3 cellular contexts compared by ENCODE assay signal in genomic region chr6:25670793-25671513, GRCh38.
TF ChIP-seq lines count a peak whose summit lies in the region.

No MANE protein-coding gene starts in this region.

TF ChIP-seq in IMR-90, 13 proteins besides CTCF, POLR2A, EP300 and RAD21:
- TF ChIP-seq MAFK (IDR thresholded peaks at IDR 0.05; ENCODE audit: low read depth, low read length) (peak; percentile 74), NFE2L2 (IDR thresholded peaks at IDR 0.05; ENCODE audit: low read depth, low read length) (no peak)

TF ChIP-seq in HepG2, 621 proteins besides CTCF, POLR2A, EP300 and RAD21:
- TF ChIP-seq ZHX2 (IDR thresholded peaks at IDR 0.05; ENCODE audit: low read depth) = no peak
- no peak for TF ChIP-seq ZHX2 (CRISPR knock-in tag; IDR thresholded peaks at IDR 0.05; ENCODE audit: borderline replicate concordance)
- peak; percentile 88 for TF ChIP-seq MAFF (IDR thresholded peaks at IDR 0.05; ENCODE audit: low read depth, low read length)
- peak; percentile 79 to 92 for TF ChIP-seq MAFK (conservative IDR thresholded peaks at IDR 0.05 in 1 of 2, IDR thresholded peaks at IDR 0.05 in 1 of 2; ENCODE audit: low read length in 2 of 2)
- TF ChIP-seq KDM3A (CRISPR knock-in tag; IDR thresholded peaks at IDR 0.05; ENCODE audit: low read depth) = no peak
TF ChIP-seq in HepG2: peak in this region for 2.

TF ChIP-seq in GM12891, 5 proteins besides CTCF, POLR2A, EP300 and RAD21:
- TF ChIP-seq SPI1 (IDR thresholded peaks at IDR 0.05; ENCODE audit: low read depth, low read length) (no peak), PAX5 (IDR thresholded peaks at IDR 0.05; ENCODE audit: insufficient read depth, low read length, severe bottlenecking) (no peak), TAF1 (IDR thresholded peaks at IDR 0.05; ENCODE audit: low read depth, low read length) (no peak), POLR2AphosphoS5 (IDR thresholded peaks at IDR 0.05; ENCODE audit: low read depth, low read length) (no peak), POU2F2 (IDR thresholded peaks at IDR 0.05; ENCODE audit: low read depth, low read length) (no peak)
